In genomic region chr12:19886805-19887105, GRCh38 we compare ENCODE assay signal across 14 cellular contexts.
DNase-seq lines count a peak whose midpoint lies in the region; ATAC-seq, FAIRE-seq and TF ChIP-seq lines count a peak whose summit lies in the region.
"Had no signal": no experiment of that assay in that cellular context is flagged by ENCODE, and none has a peak within 500 bp of the region (broad histone marks: within the 10 kb centered on the region; RNA-seq: fewer than 3 reads in every experiment).

No MANE protein-coding gene starts in this region.

- H3K4me1 ChIP-seq in thoracic aorta (ENCODE audit: control insufficient read depth in 1 of 2, low read depth in 2 of 2) = peaks cover 55 to 71% of the 10 kb centered on the region in 2 donors

- H3K9me3 ChIP-seq in thoracic aorta = no peaks in the 10 kb centered on the region

- peaks cover 5% of the 10 kb centered on the region for H3K9me3 Mint-ChIP-seq in mesothelial cell of epicardium
- H3K9me3 Mint-ChIP-seq: CD8-positive, alpha-beta memory T cell had no signal

- H3K27ac Mint-ChIP-seq in mesothelial cell of epicardium = peak overlapping the region; percentile 91
- H3K27ac Mint-ChIP-seq: CD8-positive, alpha-beta memory T cell had no signal

- H3K27ac ChIP-seq in thoracic aorta = peak overlapping the region; percentile 63 to 89

- no peak for TF ChIP-seq POLR2A in GM12891 (IDR thresholded peaks at IDR 0.05; ENCODE audit: low read depth, low read length)

- no peaks in the 10 kb centered on the region for H3K36me3 ChIP-seq in thoracic aorta

- ATAC-seq in thoracic aorta (ENCODE audit: insufficient number of reproducible peaks, low FRiP score, low read depth) = no peak

- FAIRE-seq in GM12891 (lab: Jason Lieb, UNC) = no peak

- H3K4me3 ChIP-seq in choroid plexus epithelial cell (ENCODE audit: low read depth, low read length) (no peak overlapping the region), thoracic aorta (no peak overlapping the region)

- TF ChIP-seq CTCF in choroid plexus epithelial cell (conservative IDR thresholded peaks at IDR 0.05; ENCODE audit: low read depth, low read length) (no peak), mesothelial cell of epicardium (IDR thresholded peaks at IDR 0.05; ENCODE audit: unreplicated experiment) (no peak), thoracic aorta (IDR thresholded peaks at IDR 0.05) (no peak)

- H3K36me3 Mint-ChIP-seq in mesothelial cell of epicardium = peaks cover 9% of the 10 kb centered on the region

- peak; percentile 37 for DNase-seq in M059J (ENCODE audit: low read depth)
- DNase-seq in choroid plexus epithelial cell (ENCODE audit: low read depth) = peak; percentile 15
- no peak for DNase-seq in mesothelial cell of epicardium (ENCODE audit: low spot score in 2 of 2, unreplicated experiment in 2 of 2)
- DNase-seq in thoracic aorta (ENCODE audit: low spot score) = no peak
- no peak for DNase-seq in GM12891 (ENCODE audit: insufficient read length, low spot score)
- DNase-seq in epidermal melanocyte (ENCODE audit: insufficient read length, low spot score) = no peak
- DNase-seq in NCI-H748 treated with DMSO at 0.1 percent for 48 hours (lab: John Stamatoyannopoulos, UW) = no peak
- DNase-seq: CD8-positive, alpha-beta memory T cell; GOT3; KG1; MM.1S; NCI-H187 treated with DMSO at 0.1 percent for 48 hours; NCI-H446 treated with DMSO at 0.1 percent for 48 hours; SHP77 treated with DMSO at 0.1 percent for 48 hours had no signal

- no peaks in the 10 kb centered on the region for H3K27me3 ChIP-seq in thoracic aorta (replicated peaks; ENCODE audit: insufficient read depth)

- H3K4me1 Mint-ChIP-seq in mesothelial cell of epicardium = peaks cover 59% of the 10 kb centered on the region
- H3K4me1 Mint-ChIP-seq: CD8-positive, alpha-beta memory T cell had no signal

- no peak overlapping the region for H3K4me3 Mint-ChIP-seq in mesothelial cell of epicardium
- H3K4me3 Mint-ChIP-seq: CD8-positive, alpha-beta memory T cell had no signal

- H3K27me3 Mint-ChIP-seq in mesothelial cell of epicardium (ENCODE audit: low read depth) = no peaks in the 10 kb centered on the region
- H3K27me3 Mint-ChIP-seq: CD8-positive, alpha-beta memory T cell had no signal

TF ChIP-seq in GM12891, 5 proteins besides CTCF, POLR2A, EP300 and RAD21:
- TF ChIP-seq POU2F2 (IDR thresholded peaks at IDR 0.05; ENCODE audit: low read depth, low read length) (no peak), SPI1 (IDR thresholded peaks at IDR 0.05; ENCODE audit: low read depth, low read length) (no peak), PAX5 (IDR thresholded peaks at IDR 0.05; ENCODE audit: insufficient read depth, low read length, severe bottlenecking) (no peak), POLR2AphosphoS5 (IDR thresholded peaks at IDR 0.05; ENCODE audit: low read depth, low read length) (no peak), TAF1 (IDR thresholded peaks at IDR 0.05; ENCODE audit: low read depth, low read length) (no peak)

Comparison
In these comparisons a context has a peak if more than half of its experiments do, and no peak if none do; other contexts are left out.
1. DNase-seq: peak in M059J (single experiment) and choroid plexus epithelial cell (single experiment); none in mesothelial cell of epicardium (0 of 2), thoracic aorta (single experiment), GM12891 (single experiment), epidermal melanocyte (single experiment) and NCI-H748 treated with DMSO at 0.1 percent for 48 hours (single experiment).